Comparison of ENCODE assay signal across 10 cellular contexts in the genomic region with DNA sequence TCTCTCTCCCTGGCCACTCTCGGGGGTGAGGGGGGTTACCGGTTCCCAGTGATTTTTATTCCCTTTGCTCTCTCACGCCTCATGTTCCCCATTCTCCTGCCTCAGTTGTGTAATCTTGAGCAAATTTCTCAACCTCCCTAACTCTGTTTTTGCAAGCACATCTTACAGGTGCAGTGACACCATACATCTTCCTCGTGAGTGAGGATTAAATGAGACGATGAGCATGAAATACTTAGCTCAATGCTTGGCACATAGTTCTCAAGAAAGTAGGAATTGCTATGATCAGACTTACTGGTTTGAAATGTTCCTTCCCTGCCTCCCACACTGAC. TPM values are rescaled to one million over a fixed set of nuclear protein-coding genes. Genes with fewer than 3 reads are reported as not detected.
DNase-seq lines count a peak whose midpoint lies in the region; ATAC-seq, FAIRE-seq and TF ChIP-seq lines count a peak whose summit lies in the region.
"Had no signal": no experiment of that assay in that cellular context is flagged by ENCODE, and none has a peak within 500 bp of the region (broad histone marks: within the 10 kb centered on the region; RNA-seq: fewer than 3 reads in every experiment).

No MANE protein-coding gene starts in this region.

- no peak overlapping the region for H3K27ac ChIP-seq in HepG2 (ENCODE audit: extremely low read length, insufficient read depth, low read length)
- H3K27ac ChIP-seq in thoracic aorta, result peak overlapping the region in 1 of 2 donors; percentile 45

- TF ChIP-seq EP300 in HepG2 (IDR thresholded peaks at IDR 0.05; ENCODE audit: low read depth in 2 of 2, low read length in 2 of 2) (no peak), HepG2 (CRISPR knock-in tag; IDR thresholded peaks at IDR 0.05; ENCODE audit: borderline replicate concordance) (no peak)

- peak overlapping the region; percentile 32 for H3K4me3 Mint-ChIP-seq in activated CD8-positive, alpha-beta memory T cell treated with anti-CD3 and anti-CD28 coated beads, Interleukin-2, amount 10 ng/mL, durations not matched to agents 7 days and 5 days
- H3K4me3 Mint-ChIP-seq in activated CD8-positive, alpha-beta T cell treated with anti-CD3 and anti-CD28 coated beads, Interleukin-2, amount 10 ng/mL, durations not matched to agents 7 days and 5 days, result peak overlapping the region; percentile 4

- FAIRE-seq in HepG2 (lab: Jason Lieb, UNC), result no peak

- no peak for ATAC-seq in activated CD8-positive, alpha-beta memory T cell treated with anti-CD3 and anti-CD28 coated beads, Interleukin-2, amount 10 ng/mL, durations not matched to agents 7 days and 5 days
- no peak for ATAC-seq in activated CD8-positive, alpha-beta T cell treated with anti-CD3 and anti-CD28 coated beads, Interleukin-2, amount 10 ng/mL, durations not matched to agents 7 days and 5 days
- no peak for ATAC-seq in HepG2
- no peak for ATAC-seq in thoracic aorta (ENCODE audit: insufficient number of reproducible peaks, low FRiP score, low read depth)

- H3K4me1 ChIP-seq in HepG2 (ENCODE audit: insufficient read depth, low read length) (no peaks in the 10 kb centered on the region), thoracic aorta (ENCODE audit: control insufficient read depth in 1 of 2, low read depth in 2 of 2) (peaks cover 18 to 34% of the 10 kb centered on the region in 2 donors)

- TF ChIP-seq CTCF in HepG2 (CRISPR knock-in tag; IDR thresholded peaks at IDR 0.05) (no peak), thoracic aorta (IDR thresholded peaks at IDR 0.05) (no peak)

- WGBS in HepG2 (ENCODE audit: low lambda C conversion rate), result 33% methylated on average over 5 of the region's 5 CpGs

- DNase-seq in activated CD8-positive, alpha-beta memory T cell treated with anti-CD3 and anti-CD28 coated beads, Interleukin-2, amount 10 ng/mL, durations not matched to agents 7 days and 5 days, result no peak
- no peak for DNase-seq in activated CD8-positive, alpha-beta memory T cell treated with anti-CD3 and anti-CD28 coated beads for 24 hours
- DNase-seq in activated CD8-positive, alpha-beta T cell treated with anti-CD3 and anti-CD28 coated beads, Interleukin-2, amount 10 ng/mL, durations not matched to agents 7 days and 5 days, result no peak
- DNase-seq in HepG2 (ENCODE audit: low spot score) (no peak), thoracic aorta (ENCODE audit: low spot score) (no peak), MG63 (no peak), NCI-H524 treated with DMSO at 0.1 percent for 48 hours (lab: John Stamatoyannopoulos, UW) (no peak)
- DNase-seq in activated CD4-positive, alpha-beta T cell treated with anti-CD3 and anti-CD28 coated beads for 4 hours, result no peak
- DNase-seq: NCI-H1436 treated with DMSO at 0.1 percent for 48 hours had no signal

- POLR2A ChIA-PET in activated CD8-positive, alpha-beta T cell treated with anti-CD3 and anti-CD28 coated beads, Interleukin-2, amount 10 ng/mL, durations not matched to agents 7 days and 5 days (lab: Charles Lee), result interaction anchor here (1.3 kb wide), 1 partner anchor 12 kb away, joined by 4 read pairs; no protein-coding TSS in a partner anchor
- POLR2A ChIA-PET in HepG2 (lab: Yijun Ruan, JAX), result interaction anchor here (1.7 kb wide), 1 partner anchor 19 kb away, joined by 4 read pairs; the partner anchor contains the start of gene PARK7

- no peak overlapping the region for H3K9ac ChIP-seq in HepG2 (ENCODE audit: insufficient read depth, low read depth, low read length)

- in situ Hi-C loops in HepG2 (cut with HindIII; ENCODE audit: extremely low pct_ligation_motif_present, low pct_unique_long_range_greater_than_20kb), result no loop called here

- H3K36me3 ChIP-seq in HepG2 (replicated peaks in 1 of 2; ENCODE audit: control insufficient read depth in 1 of 2, insufficient read depth in 2 of 2, low read length in 2 of 2), result no peaks in the 10 kb centered on the region
- no peaks in the 10 kb centered on the region for H3K36me3 ChIP-seq in thoracic aorta
- no peaks in the 10 kb centered on the region for H3K36me3 ChIP-seq in MG63

- H4K20me1 ChIP-seq in HepG2 (ENCODE audit: insufficient read depth, low read length), result no peaks in the 10 kb centered on the region

- H3K79me2 ChIP-seq in HepG2 (ENCODE audit: insufficient read depth, low read length), result no peaks in the 10 kb centered on the region

- TF ChIP-seq POLR2A in HepG2 (IDR thresholded peaks at IDR 0.05; ENCODE audit: insufficient read depth in 1 of 2, low read depth in 2 of 2, low read length in 2 of 2), result no peak

- H3K27ac Mint-ChIP-seq in activated CD8-positive, alpha-beta memory T cell treated with anti-CD3 and anti-CD28 coated beads, Interleukin-2, amount 10 ng/mL, durations not matched to agents 7 days and 5 days, result peak overlapping the region; percentile 45
- H3K27ac Mint-ChIP-seq in activated CD8-positive, alpha-beta T cell treated with anti-CD3 and anti-CD28 coated beads, Interleukin-2, amount 10 ng/mL, durations not matched to agents 7 days and 5 days, result no peak overlapping the region

- H3K4me3 ChIP-seq in HepG2 (replicated peaks in 1 of 3; ENCODE audit: insufficient read depth in 1 of 3, low read depth in 2 of 3, low read length in 3 of 3), result no peak overlapping the region; a peak in 1 of 6 replicates
- H3K4me3 ChIP-seq in thoracic aorta, result peak overlapping the region; percentile 69
- H3K4me3 ChIP-seq in MG63, result no peak overlapping the region

- BruUV-seq in HepG2 (replicated peaks; lab: Mats Ljungman, UMichigan), result no TSS peak

- no peak overlapping the region for H2AFZ ChIP-seq in HepG2 (ENCODE audit: low read length)

- no peaks in the 10 kb centered on the region for H3K9me3 Mint-ChIP-seq in activated CD8-positive, alpha-beta memory T cell treated with anti-CD3 and anti-CD28 coated beads, Interleukin-2, amount 10 ng/mL, durations not matched to agents 7 days and 5 days (ENCODE audit: low read depth)
- H3K9me3 Mint-ChIP-seq in activated CD8-positive, alpha-beta T cell treated with anti-CD3 and anti-CD28 coated beads, Interleukin-2, amount 10 ng/mL, durations not matched to agents 7 days and 5 days (ENCODE audit: insufficient read depth), result no peaks in the 10 kb centered on the region

- H3K27me3 Mint-ChIP-seq in activated CD8-positive, alpha-beta memory T cell treated with anti-CD3 and anti-CD28 coated beads, Interleukin-2, amount 10 ng/mL, durations not matched to agents 7 days and 5 days, result no peaks in the 10 kb centered on the region
- peaks cover 8% of the 10 kb centered on the region for H3K27me3 Mint-ChIP-seq in activated CD8-positive, alpha-beta T cell treated with anti-CD3 and anti-CD28 coated beads, Interleukin-2, amount 10 ng/mL, durations not matched to agents 7 days and 5 days (ENCODE audit: low read depth)

- peaks cover 9% of the 10 kb centered on the region for H3K36me3 Mint-ChIP-seq in activated CD8-positive, alpha-beta memory T cell treated with anti-CD3 and anti-CD28 coated beads, Interleukin-2, amount 10 ng/mL, durations not matched to agents 7 days and 5 days
- no peaks in the 10 kb centered on the region for H3K36me3 Mint-ChIP-seq in activated CD8-positive, alpha-beta T cell treated with anti-CD3 and anti-CD28 coated beads, Interleukin-2, amount 10 ng/mL, durations not matched to agents 7 days and 5 days (ENCODE audit: low read depth)

- CTCF ChIA-PET in activated CD8-positive, alpha-beta memory T cell treated with anti-CD3 and anti-CD28 coated beads, Interleukin-2, amount 10 ng/mL, durations not matched to agents 7 days and 5 days (lab: Charles Lee), result interaction anchor here (0.5 to 2.5 kb wide), 4 partner anchors 19 to 554 kb away, joined by 3 to 10 read pairs (median 4); partner anchors contain the start of gene PARK7
- CTCF ChIA-PET in activated CD8-positive, alpha-beta T cell treated with anti-CD3 and anti-CD28 coated beads, Interleukin-2, amount 10 ng/mL, durations not matched to agents 7 days and 5 days (lab: Charles Lee), result interaction anchor here (0.8 to 3.5 kb wide), 8 partner anchors 11 to 275 kb away, joined by 3 to 16 read pairs (median 5); no protein-coding TSS in a partner anchor
- CTCF ChIA-PET in HepG2 (lab: Yijun Ruan, JAX; ENCODE audit: low intra/inter-chr PET ratio, low total read pairs), result no interaction called here

- peak overlapping the region; percentile 39; the same call in 1 of the 2 replicates for H3K4me2 ChIP-seq in HepG2 (ENCODE audit: low read depth, low read length)

- TF ChIP-seq RAD21 in HepG2 (CRISPR knock-in tag; IDR thresholded peaks at IDR 0.05), result no peak

- H3K27me3 ChIP-seq in HepG2 (ENCODE audit: control insufficient read depth in 1 of 2, insufficient read depth in 2 of 2, low read length in 2 of 2) (peaks cover 7 to 54% of the 10 kb centered on the region in 2 experiments; a peak in 4 of 5 replicates), thoracic aorta (replicated peaks; ENCODE audit: insufficient read depth) (no peaks in the 10 kb centered on the region), MG63 (peaks cover 3% of the 10 kb centered on the region; the same call in 1 of the 2 replicates)

- H3K9me3 ChIP-seq in HepG2 (ENCODE audit: low read length) (no peaks in the 10 kb centered on the region), thoracic aorta (no peaks in the 10 kb centered on the region), MG63 (no peaks in the 10 kb centered on the region)

- H3K4me1 Mint-ChIP-seq in activated CD8-positive, alpha-beta memory T cell treated with anti-CD3 and anti-CD28 coated beads, Interleukin-2, amount 10 ng/mL, durations not matched to agents 7 days and 5 days, result peaks cover 49% of the 10 kb centered on the region
- peaks cover 43% of the 10 kb centered on the region for H3K4me1 Mint-ChIP-seq in activated CD8-positive, alpha-beta T cell treated with anti-CD3 and anti-CD28 coated beads, Interleukin-2, amount 10 ng/mL, durations not matched to agents 7 days and 5 days (ENCODE audit: low read depth)

- intact Hi-C loops in HepG2 (cut with micrococcal nuclease; ENCODE audit: unreplicated experiment), result no loop called here

RNA-seq across cellular contexts. Expression of gene TNFRSF9, which starts 2.0 kb away (rescaled TPM):
- total RNA-seq in activated CD8-positive, alpha-beta memory T cell treated with anti-CD3 and anti-CD28 coated beads, Interleukin-2, amount 10 ng/mL, durations not matched to agents 7 days and 5 days, result 10 to 100 TPM; 19.2 to 68.1 TPM
- total RNA-seq in activated CD8-positive, alpha-beta T cell treated with anti-CD3 and anti-CD28 coated beads, Interleukin-2, amount 10 ng/mL, durations not matched to agents 7 days and 5 days, result 1 to 10 TPM in 1 of 2 experiments, under 1 TPM in 1; 0.94 to 1.3 TPM
- 0.07 TPM in 2 replicates for total RNA-seq in HepG2 (2016; rRNA removed; fragmentation: Illumina TruSeq; extraction: Trizol)
- total RNA-seq in HepG2 (2016; cell fraction: cytosol; rRNA removed; fragmentation: Illumina TruSeq; extraction: Trizol; ENCODE audit: low read depth), result not detected in 2 replicates
- total RNA-seq in HepG2 (2016; cell fraction: insoluble cytoplasmic fraction; rRNA removed; fragmentation: Illumina TruSeq; extraction: Trizol), result 0.11 and 0.12 TPM in 2 replicates
- 0.03 and 0.15 TPM in 2 replicates for total RNA-seq in HepG2 (2016; cell fraction: membrane; rRNA removed; fragmentation: Illumina TruSeq; extraction: Trizol)
- total RNA-seq in HepG2 (2016; cell fraction: nucleus; rRNA removed; fragmentation: Illumina TruSeq; extraction: Trizol), result not detected in 2 replicates
- polyA plus RNA-seq in HepG2 (2011; rRNA removed), result not detected in 2 replicates
- 0.03 TPM in 1 of 2 replicates, not detected in the other for polyA plus RNA-seq in HepG2 (2011; cell fraction: cytosol; rRNA removed)
- not detected in 2 replicates for polyA plus RNA-seq in HepG2 (2011; cell fraction: nucleus; rRNA removed)
- polyA plus RNA-seq in HepG2 (2012), result not detected in 2 replicates
- not detected in 2 replicates for polyA plus RNA-seq in HepG2 (2016; cell fraction: cytosol; fragmentation: Illumina TruSeq; extraction: Trizol; ENCODE audit: low read depth)
- polyA plus RNA-seq in HepG2 (2016; cell fraction: insoluble cytoplasmic fraction; fragmentation: Illumina TruSeq; extraction: Trizol; ENCODE audit: low read depth), result 0.16 TPM in 1 of 2 replicates, not detected in the other
- polyA plus RNA-seq in HepG2 (2016; cell fraction: membrane; fragmentation: Illumina TruSeq; extraction: Trizol; ENCODE audit: low read depth), result 0.05 TPM in 1 of 2 replicates, not detected in the other
- 0.07 TPM in 1 of 2 replicates, not detected in the other for polyA plus RNA-seq in HepG2 (2016; cell fraction: nucleus; fragmentation: Illumina TruSeq; extraction: Trizol; ENCODE audit: insufficient read depth, low read depth)
- polyA minus RNA-seq in HepG2 (2011; rRNA and poly(A)+ RNA removed; ENCODE audit: low replicate concordance), result 1.3 TPM in 1 of 2 replicates, not detected in the other
- polyA minus RNA-seq in HepG2 (2011; cell fraction: cytosol; rRNA and poly(A)+ RNA removed), result not detected in 2 replicates
- not detected in 2 replicates for polyA minus RNA-seq in HepG2 (2011; cell fraction: nucleus; rRNA and poly(A)+ RNA removed)
- total RNA-seq in thoracic aorta, result not detected
- total RNA-seq in MG63 (2014; rRNA removed; shearing (Covaris generic); ENCODE audit: low replicate concordance), result not detected in 2 replicates
- total RNA-seq: temporal lobe had no signal

RNA-seq across cellular contexts. Expression of gene PARK7, which starts 18.8 kb away (rescaled TPM):
- 100 to 1,000 TPM; 310 to 434 TPM for total RNA-seq in activated CD8-positive, alpha-beta memory T cell treated with anti-CD3 and anti-CD28 coated beads, Interleukin-2, amount 10 ng/mL, durations not matched to agents 7 days and 5 days
- 100 to 1,000 TPM; 296 to 302 TPM for total RNA-seq in activated CD8-positive, alpha-beta T cell treated with anti-CD3 and anti-CD28 coated beads, Interleukin-2, amount 10 ng/mL, durations not matched to agents 7 days and 5 days
- 296 and 409 TPM in 2 replicates for total RNA-seq in HepG2 (2016; rRNA removed; fragmentation: Illumina TruSeq; extraction: Trizol)
- total RNA-seq in HepG2 (2016; cell fraction: cytosol; rRNA removed; fragmentation: Illumina TruSeq; extraction: Trizol; ENCODE audit: low read depth), result 134 and 137 TPM in 2 replicates
- 293 and 390 TPM in 2 replicates for total RNA-seq in HepG2 (2016; cell fraction: insoluble cytoplasmic fraction; rRNA removed; fragmentation: Illumina TruSeq; extraction: Trizol)
- 183 and 197 TPM in 2 replicates for total RNA-seq in HepG2 (2016; cell fraction: membrane; rRNA removed; fragmentation: Illumina TruSeq; extraction: Trizol)
- 97.3 and 108 TPM in 2 replicates for total RNA-seq in HepG2 (2016; cell fraction: nucleus; rRNA removed; fragmentation: Illumina TruSeq; extraction: Trizol)
- polyA plus RNA-seq in HepG2 (2011; rRNA removed), result 160 and 212 TPM in 2 replicates
- polyA plus RNA-seq in HepG2 (2011; cell fraction: cytosol; rRNA removed), result 157 and 186 TPM in 2 replicates
- 39.0 and 44.4 TPM in 2 replicates for polyA plus RNA-seq in HepG2 (2011; cell fraction: nucleus; rRNA removed)
- polyA plus RNA-seq in HepG2 (2012), result 232 and 305 TPM in 2 replicates
- 218 and 228 TPM in 2 replicates for polyA plus RNA-seq in HepG2 (2016; cell fraction: cytosol; fragmentation: Illumina TruSeq; extraction: Trizol; ENCODE audit: low read depth)
- 522 and 557 TPM in 2 replicates for polyA plus RNA-seq in HepG2 (2016; cell fraction: insoluble cytoplasmic fraction; fragmentation: Illumina TruSeq; extraction: Trizol; ENCODE audit: low read depth)
- polyA plus RNA-seq in HepG2 (2016; cell fraction: membrane; fragmentation: Illumina TruSeq; extraction: Trizol; ENCODE audit: low read depth), result 199 and 221 TPM in 2 replicates
- polyA plus RNA-seq in HepG2 (2016; cell fraction: nucleus; fragmentation: Illumina TruSeq; extraction: Trizol; ENCODE audit: insufficient read depth, low read depth), result 223 and 234 TPM in 2 replicates
- polyA minus RNA-seq in HepG2 (2011; rRNA and poly(A)+ RNA removed; ENCODE audit: low replicate concordance), result 24.0 and 53.8 TPM in 2 replicates
- 52.3 and 53.9 TPM in 2 replicates for polyA minus RNA-seq in HepG2 (2011; cell fraction: cytosol; rRNA and poly(A)+ RNA removed)
- polyA minus RNA-seq in HepG2 (2011; cell fraction: nucleus; rRNA and poly(A)+ RNA removed), result 28.7 and 42.4 TPM in 2 replicates
- total RNA-seq in thoracic aorta, result 100 to 1,000 TPM; 140 to 145 TPM
- total RNA-seq in MG63 (2014; rRNA removed; shearing (Covaris generic); ENCODE audit: low replicate concordance), result 398 and 501 TPM in 2 replicates

Comparison
In these comparisons a context has a peak if more than half of its experiments do, and no peak if none do; other contexts are left out.
1. RNA of gene TNFRSF9, which starts 2.0 kb away (total RNA-seq): 19.2 to 68.1 TPM in activated CD8-positive, alpha-beta memory T cell treated with anti-CD3 and anti-CD28 coated beads, Interleukin-2, amount 10 ng/mL, durations not matched to agents 7 days and 5 days; 0.94 to 1.3 TPM in activated CD8-positive, alpha-beta T cell treated with anti-CD3 and anti-CD28 coated beads, Interleukin-2, amount 10 ng/mL, durations not matched to agents 7 days and 5 days, not detected in thoracic aorta, 0.03 to 0.15 TPM in HepG2 and not detected in MG63; every median in the first group is over 4 times any median in the second.